ENCODE assay signal across 2 cellular contexts in the genomic region with DNA sequence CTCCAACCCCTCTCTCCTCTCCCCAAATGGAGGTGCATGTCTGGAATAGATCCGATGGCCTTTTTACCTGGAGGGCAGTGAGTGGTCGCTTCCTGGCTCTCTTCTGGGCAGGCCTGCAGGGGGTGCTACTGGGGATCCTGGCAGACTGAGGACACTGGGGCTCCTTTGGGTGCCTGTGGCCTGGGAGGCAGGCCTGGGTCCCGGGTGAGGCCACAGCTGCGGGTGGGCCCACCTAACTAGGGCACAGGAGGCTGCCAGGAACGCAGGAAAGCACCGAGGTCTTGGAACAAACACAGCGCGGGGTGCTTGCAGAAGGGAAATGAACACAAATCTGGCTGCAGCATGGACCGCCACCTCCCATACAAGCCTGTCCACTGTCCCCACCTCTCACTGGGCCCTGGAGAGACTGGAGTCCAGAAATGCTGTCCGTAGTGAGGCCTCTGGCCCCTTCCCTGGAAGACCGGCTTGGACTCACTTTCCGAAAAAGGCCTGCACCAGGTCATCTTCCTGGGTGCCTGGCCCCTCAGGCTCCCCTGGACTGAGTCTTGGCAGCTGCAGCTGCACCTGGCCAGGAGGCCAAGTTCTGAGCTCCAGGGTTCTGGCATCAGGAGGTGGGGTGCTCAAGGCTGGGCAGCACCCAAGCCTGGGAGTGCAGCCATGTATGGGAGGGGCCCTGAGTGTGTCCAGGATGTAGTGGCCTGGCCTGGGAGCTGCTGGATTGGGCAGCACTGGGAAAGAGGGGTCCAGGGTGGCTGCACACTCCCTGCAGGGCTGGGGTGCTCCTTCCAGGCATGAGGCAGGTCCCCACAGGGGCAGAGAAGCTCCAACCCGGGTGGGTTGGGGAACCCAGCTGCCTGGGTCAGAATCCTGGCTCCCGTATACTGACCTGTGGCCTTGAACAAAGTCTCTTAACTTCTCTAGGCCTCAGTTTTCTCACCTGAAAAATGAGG.
TF ChIP-seq lines count a peak whose summit lies in the region.

No MANE protein-coding gene starts in this region.

TF ChIP-seq in SK-N-SH, 30 proteins besides CTCF, POLR2A, EP300 and RAD21 (continued from another document):
- TF ChIP-seq, protein P1, sequence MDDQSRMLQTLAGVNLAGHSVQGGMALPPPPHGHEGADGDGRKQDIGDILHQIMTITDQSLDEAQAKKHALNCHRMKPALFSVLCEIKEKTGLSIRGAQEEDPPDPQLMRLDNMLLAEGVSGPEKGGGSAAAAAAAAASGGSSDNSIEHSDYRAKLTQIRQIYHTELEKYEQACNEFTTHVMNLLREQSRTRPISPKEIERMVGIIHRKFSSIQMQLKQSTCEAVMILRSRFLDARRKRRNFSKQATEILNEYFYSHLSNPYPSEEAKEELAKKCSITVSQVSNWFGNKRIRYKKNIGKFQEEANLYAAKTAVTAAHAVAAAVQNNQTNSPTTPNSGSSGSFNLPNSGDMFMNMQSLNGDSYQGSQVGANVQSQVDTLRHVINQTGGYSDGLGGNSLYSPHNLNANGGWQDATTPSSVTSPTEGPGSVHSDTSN (IDR thresholded peaks at IDR 0.05): no peak
- TF ChIP-seq NFIC (IDR thresholded peaks at IDR 0.05; ENCODE audit: borderline replicate concordance): no peak
- TF ChIP-seq ELF1 (IDR thresholded peaks at IDR 0.05): no peak
- no peak for TF ChIP-seq SIN3A (IDR thresholded peaks at IDR 0.05; ENCODE audit: borderline replicate concordance, low read depth, low read length)
- TF ChIP-seq NRF1 (IDR thresholded peaks at IDR 0.05; ENCODE audit: low read depth, low read length): no peak
- TF ChIP-seq, protein P2, sequence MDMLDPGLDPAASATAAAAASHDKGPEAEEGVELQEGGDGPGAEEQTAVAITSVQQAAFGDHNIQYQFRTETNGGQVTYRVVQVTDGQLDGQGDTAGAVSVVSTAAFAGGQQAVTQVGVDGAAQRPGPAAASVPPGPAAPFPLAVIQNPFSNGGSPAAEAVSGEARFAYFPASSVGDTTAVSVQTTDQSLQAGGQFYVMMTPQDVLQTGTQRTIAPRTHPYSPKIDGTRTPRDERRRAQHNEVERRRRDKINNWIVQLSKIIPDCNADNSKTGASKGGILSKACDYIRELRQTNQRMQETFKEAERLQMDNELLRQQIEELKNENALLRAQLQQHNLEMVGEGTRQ (IDR thresholded peaks at IDR 0.05; ENCODE audit: borderline replicate concordance, low read depth, low read length): no peak

TF ChIP-seq in SK-N-SH treated with all-trans-retinoic acid at 6 μM for 48 hours, 23 proteins besides CTCF, POLR2A, EP300 and RAD21 (continued from another document):
- TF ChIP-seq, protein P3, sequence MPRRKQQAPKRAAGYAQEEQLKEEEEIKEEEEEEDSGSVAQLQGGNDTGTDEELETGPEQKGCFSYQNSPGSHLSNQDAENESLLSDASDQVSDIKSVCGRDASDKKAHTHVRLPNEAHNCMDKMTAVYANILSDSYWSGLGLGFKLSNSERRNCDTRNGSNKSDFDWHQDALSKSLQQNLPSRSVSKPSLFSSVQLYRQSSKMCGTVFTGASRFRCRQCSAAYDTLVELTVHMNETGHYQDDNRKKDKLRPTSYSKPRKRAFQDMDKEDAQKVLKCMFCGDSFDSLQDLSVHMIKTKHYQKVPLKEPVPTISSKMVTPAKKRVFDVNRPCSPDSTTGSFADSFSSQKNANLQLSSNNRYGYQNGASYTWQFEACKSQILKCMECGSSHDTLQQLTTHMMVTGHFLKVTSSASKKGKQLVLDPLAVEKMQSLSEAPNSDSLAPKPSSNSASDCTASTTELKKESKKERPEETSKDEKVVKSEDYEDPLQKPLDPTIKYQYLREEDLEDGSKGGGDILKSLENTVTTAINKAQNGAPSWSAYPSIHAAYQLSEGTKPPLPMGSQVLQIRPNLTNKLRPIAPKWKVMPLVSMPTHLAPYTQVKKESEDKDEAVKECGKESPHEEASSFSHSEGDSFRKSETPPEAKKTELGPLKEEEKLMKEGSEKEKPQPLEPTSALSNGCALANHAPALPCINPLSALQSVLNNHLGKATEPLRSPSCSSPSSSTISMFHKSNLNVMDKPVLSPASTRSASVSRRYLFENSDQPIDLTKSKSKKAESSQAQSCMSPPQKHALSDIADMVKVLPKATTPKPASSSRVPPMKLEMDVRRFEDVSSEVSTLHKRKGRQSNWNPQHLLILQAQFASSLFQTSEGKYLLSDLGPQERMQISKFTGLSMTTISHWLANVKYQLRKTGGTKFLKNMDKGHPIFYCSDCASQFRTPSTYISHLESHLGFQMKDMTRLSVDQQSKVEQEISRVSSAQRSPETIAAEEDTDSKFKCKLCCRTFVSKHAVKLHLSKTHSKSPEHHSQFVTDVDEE (CRISPR knock-in tag; IDR thresholded peaks at IDR 0.05): no peak
- no peak for TF ChIP-seq RARB (CRISPR knock-in tag; IDR thresholded peaks at IDR 0.05)
- TF ChIP-seq ZFP30 (CRISPR knock-in tag; IDR thresholded peaks at IDR 0.05): no peak
- TF ChIP-seq, protein P4, sequence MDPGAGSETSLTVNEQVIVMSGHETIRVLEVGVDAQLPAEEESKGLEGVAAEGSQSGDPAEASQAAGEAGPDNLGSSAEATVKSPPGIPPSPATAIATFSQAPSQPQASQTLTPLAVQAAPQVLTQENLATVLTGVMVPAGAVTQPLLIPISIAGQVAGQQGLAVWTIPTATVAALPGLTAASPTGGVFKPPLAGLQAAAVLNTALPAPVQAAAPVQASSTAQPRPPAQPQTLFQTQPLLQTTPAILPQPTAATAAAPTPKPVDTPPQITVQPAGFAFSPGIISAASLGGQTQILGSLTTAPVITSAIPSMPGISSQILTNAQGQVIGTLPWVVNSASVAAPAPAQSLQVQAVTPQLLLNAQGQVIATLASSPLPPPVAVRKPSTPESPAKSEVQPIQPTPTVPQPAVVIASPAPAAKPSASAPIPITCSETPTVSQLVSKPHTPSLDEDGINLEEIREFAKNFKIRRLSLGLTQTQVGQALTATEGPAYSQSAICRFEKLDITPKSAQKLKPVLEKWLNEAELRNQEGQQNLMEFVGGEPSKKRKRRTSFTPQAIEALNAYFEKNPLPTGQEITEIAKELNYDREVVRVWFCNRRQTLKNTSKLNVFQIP (CRISPR knock-in tag; IDR thresholded peaks at IDR 0.05; ENCODE audit: borderline replicate concordance, low read depth): no peak
- TF ChIP-seq BACH2 (CRISPR knock-in tag; IDR thresholded peaks at IDR 0.05; ENCODE audit: borderline replicate concordance): no peak
- no peak for TF ChIP-seq OSR1 (CRISPR knock-in tag; IDR thresholded peaks at IDR 0.05)
- no peak for TF ChIP-seq ESRRG (CRISPR knock-in tag; IDR thresholded peaks at IDR 0.05)
- TF ChIP-seq ZFP3 (CRISPR knock-in tag; IDR thresholded peaks at IDR 0.05): no peak
- TF ChIP-seq, protein P5, sequence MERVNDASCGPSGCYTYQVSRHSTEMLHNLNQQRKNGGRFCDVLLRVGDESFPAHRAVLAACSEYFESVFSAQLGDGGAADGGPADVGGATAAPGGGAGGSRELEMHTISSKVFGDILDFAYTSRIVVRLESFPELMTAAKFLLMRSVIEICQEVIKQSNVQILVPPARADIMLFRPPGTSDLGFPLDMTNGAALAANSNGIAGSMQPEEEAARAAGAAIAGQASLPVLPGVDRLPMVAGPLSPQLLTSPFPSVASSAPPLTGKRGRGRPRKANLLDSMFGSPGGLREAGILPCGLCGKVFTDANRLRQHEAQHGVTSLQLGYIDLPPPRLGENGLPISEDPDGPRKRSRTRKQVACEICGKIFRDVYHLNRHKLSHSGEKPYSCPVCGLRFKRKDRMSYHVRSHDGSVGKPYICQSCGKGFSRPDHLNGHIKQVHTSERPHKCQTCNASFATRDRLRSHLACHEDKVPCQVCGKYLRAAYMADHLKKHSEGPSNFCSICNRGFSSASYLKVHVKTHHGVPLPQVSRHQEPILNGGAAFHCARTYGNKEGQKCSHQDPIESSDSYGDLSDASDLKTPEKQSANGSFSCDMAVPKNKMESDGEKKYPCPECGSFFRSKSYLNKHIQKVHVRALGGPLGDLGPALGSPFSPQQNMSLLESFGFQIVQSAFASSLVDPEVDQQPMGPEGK (CRISPR knock-in tag; IDR thresholded peaks at IDR 0.05; ENCODE audit: borderline replicate concordance): no peak
- no peak for TF ChIP-seq CSDC2 (CRISPR knock-in tag; IDR thresholded peaks at IDR 0.05)
- no peak for TF ChIP-seq ZNF565 (CRISPR knock-in tag; conservative IDR thresholded peaks at IDR 0.05; ENCODE audit: low read depth)
- no peak for TF ChIP-seq PPARA (CRISPR knock-in tag; IDR thresholded peaks at IDR 0.05; ENCODE audit: borderline replicate concordance)
- TF ChIP-seq, protein P6, sequence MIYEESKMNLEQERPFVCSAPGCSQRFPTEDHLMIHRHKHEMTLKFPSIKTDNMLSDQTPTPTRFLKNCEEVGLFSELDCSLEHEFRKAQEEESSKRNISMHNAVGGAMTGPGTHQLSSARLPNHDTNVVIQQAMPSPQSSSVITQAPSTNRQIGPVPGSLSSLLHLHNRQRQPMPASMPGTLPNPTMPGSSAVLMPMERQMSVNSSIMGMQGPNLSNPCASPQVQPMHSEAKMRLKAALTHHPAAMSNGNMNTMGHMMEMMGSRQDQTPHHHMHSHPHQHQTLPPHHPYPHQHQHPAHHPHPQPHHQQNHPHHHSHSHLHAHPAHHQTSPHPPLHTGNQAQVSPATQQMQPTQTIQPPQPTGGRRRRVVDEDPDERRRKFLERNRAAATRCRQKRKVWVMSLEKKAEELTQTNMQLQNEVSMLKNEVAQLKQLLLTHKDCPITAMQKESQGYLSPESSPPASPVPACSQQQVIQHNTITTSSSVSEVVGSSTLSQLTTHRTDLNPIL (CRISPR knock-in tag; IDR thresholded peaks at IDR 0.05; ENCODE audit: low read depth): no peak
- no peak for TF ChIP-seq TOX (CRISPR knock-in tag; IDR thresholded peaks at IDR 0.05; ENCODE audit: borderline replicate concordance)
